ENCODE assay signal across 8 cellular contexts in genomic region chr4:168451744-168452394, GRCh38. TPM values are rescaled to one million over a fixed set of nuclear protein-coding genes. Genes with fewer than 3 reads are reported as not detected.
A peak's percentile ranks its signal among the peaks of the same experiment; 100 is the strongest.
DNase-seq lines count a peak whose midpoint lies in the region; ATAC-seq and TF ChIP-seq lines count a peak whose summit lies in the region.

No MANE protein-coding gene starts in this region.

- H3K9me3 Mint-ChIP-seq in activated naive CD8-positive, alpha-beta T cell treated with anti-CD3 and anti-CD28 coated beads for 36 hours = peaks cover 2% of the 10 kb centered on the region

- H3K36me3 Mint-ChIP-seq in activated naive CD8-positive, alpha-beta T cell treated with anti-CD3 and anti-CD28 coated beads for 36 hours = peaks cover 26% of the 10 kb centered on the region

- no peak for DNase-seq in activated CD4-positive, CD25-positive, alpha-beta regulatory T cell treated with anti-CD3 and anti-CD28 coated beads, Interleukin-2, amount 50 U/mL, for 72 hours
- DNase-seq in activated naive CD8-positive, alpha-beta T cell treated with anti-CD3 and anti-CD28 coated beads for 36 hours = no peak
- DNase-seq in skeletal muscle cell (ENCODE audit: low read depth) (peak; percentile 47), GM13977 (ENCODE audit: low spot score) (no peak), GDM1 (lab: John Stamatoyannopoulos, UW) (no peak)
- DNase-seq in effector CD8-positive, alpha-beta T cell (lab: John Stamatoyannopoulos, UW) = no peak

- no peaks in the 10 kb centered on the region for H3K27me3 Mint-ChIP-seq in activated naive CD8-positive, alpha-beta T cell treated with anti-CD3 and anti-CD28 coated beads for 36 hours

- peaks cover 32% of the 10 kb centered on the region for H3K4me1 Mint-ChIP-seq in activated naive CD8-positive, alpha-beta T cell treated with anti-CD3 and anti-CD28 coated beads for 36 hours

- no peak overlapping the region for H3K4me3 ChIP-seq in skeletal muscle cell (ENCODE audit: low read depth, low read length)

- in situ Hi-C loops in GM13977 (cut with MboI; ENCODE audit: low pct_unique_long_range_greater_than_20kb, low sequenced_read_pairs, unreplicated experiment) = no loop called here

- H3K4me3 Mint-ChIP-seq in activated naive CD8-positive, alpha-beta T cell treated with anti-CD3 and anti-CD28 coated beads for 36 hours = no peak overlapping the region

- TF ChIP-seq CTCF in GM13977 (IDR thresholded peaks at IDR 0.05; ENCODE audit: extremely low read depth, insufficient read depth, missing control alignments) = no peak

- peak overlapping the region; percentile 80 for H3K27ac Mint-ChIP-seq in activated naive CD8-positive, alpha-beta T cell treated with anti-CD3 and anti-CD28 coated beads for 36 hours

- peak; percentile 88 to 89 for ATAC-seq in activated CD4-positive, CD25-positive, alpha-beta regulatory T cell treated with anti-CD3 and anti-CD28 coated beads, Interleukin-2, amount 50 U/mL, for 24 hours
- ATAC-seq in HG03457 (IDR thresholded peaks at IDR 0.05; ENCODE audit: unreplicated experiment) = peak; percentile 77

RNA-seq across cellular contexts. Expression of gene DDX60L, which starts 28.4 kb away (rescaled TPM):
- total RNA-seq in activated naive CD8-positive, alpha-beta T cell treated with anti-CD3 and anti-CD28 coated beads for 36 hours = 10 to 100 TPM; 10.8 to 12.9 TPM

RNA-seq across cellular contexts. Expression of gene PALLD, which starts 45.0 kb away (rescaled TPM):
- total RNA-seq in activated naive CD8-positive, alpha-beta T cell treated with anti-CD3 and anti-CD28 coated beads for 36 hours = under 1 TPM; 0.41 to 0.94 TPM
